ENCODE assay signal across 25 cellular contexts in the genomic region with DNA sequence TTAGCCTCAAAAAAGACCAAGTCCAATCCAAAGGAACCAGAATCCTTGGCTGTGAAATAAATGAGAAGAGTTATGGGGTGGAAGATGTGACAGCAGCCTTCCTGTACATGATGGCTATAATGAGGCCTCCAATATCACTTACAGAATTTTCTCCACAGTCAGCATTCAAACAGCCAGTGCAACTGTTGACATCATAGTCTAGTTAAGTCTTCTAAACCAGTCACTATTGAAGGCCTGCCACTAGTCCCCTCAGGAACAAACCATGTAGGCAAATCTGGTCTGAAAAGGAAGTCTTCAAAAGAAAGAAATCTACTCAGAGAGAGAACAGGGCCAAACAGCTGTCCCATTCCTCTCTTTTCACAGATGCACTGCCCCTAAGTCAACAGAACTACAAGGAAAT.
DNase-seq lines count a peak whose midpoint lies in the region; ATAC-seq, FAIRE-seq and TF ChIP-seq lines count a peak whose summit lies in the region.
"Had no signal": no experiment of that assay in that cellular context is flagged by ENCODE, and none has a peak within 500 bp of the region (broad histone marks: within the 10 kb centered on the region; RNA-seq: fewer than 3 reads in every experiment).

No MANE protein-coding gene starts in this region.

- FAIRE-seq in A549 (lab: Jason Lieb, UNC): no peak
- no peak for FAIRE-seq in K562 (lab: Jason Lieb, UNC)
- FAIRE-seq: A204.1, D721Med, GM12878, GM18507, H54 had no signal

- H2AFZ ChIP-seq in K562 (ENCODE audit: low read depth, low read length): no peak overlapping the region
- H2AFZ ChIP-seq: GM23338 had no signal

- no peaks in the 10 kb centered on the region for H3K79me2 ChIP-seq in K562 (ENCODE audit: control insufficient read depth, insufficient read depth, low read length)

- TF ChIP-seq POLR2A in A549 (IDR thresholded peaks at IDR 0.05; ENCODE audit: low read length) (no peak), K562 (conservative IDR thresholded peaks at IDR 0.05) (no peak), vagina (IDR thresholded peaks at IDR 0.05) (no peak)

- in situ Hi-C loops in K562 (cut with MboI): no loop called here

- ATAC-seq in A549 (no peak), K562 (no peak), right cardiac atrium (no peak)
- ATAC-seq: GM12878, GM23338 had no signal

- H3K27me3 ChIP-seq in K562 (ENCODE audit: control insufficient read depth in 2 of 2, insufficient read depth in 2 of 2, low read length in 2 of 2) (no peaks in the 10 kb centered on the region), right cardiac atrium (ENCODE audit: control insufficient read depth, insufficient read depth) (no peaks in the 10 kb centered on the region), vagina (no peaks in the 10 kb centered on the region)
- H3K27me3 ChIP-seq: BE2C; BLaER1 treated with 17β-estradiol and CSF1 and Interleukin-3, amounts not matched to agents 10 nM and 100 nM had no signal

- no peaks in the 10 kb centered on the region for H3K9me3 ChIP-seq in A549
- no peaks in the 10 kb centered on the region for H3K9me3 ChIP-seq in K562 (replicated peaks; ENCODE audit: control insufficient read depth, insufficient read depth, low read depth, low read length)
- H3K9me3 ChIP-seq in right cardiac atrium (ENCODE audit: control insufficient read depth, low read length): no peaks in the 10 kb centered on the region
- H3K9me3 ChIP-seq in vagina: no peaks in the 10 kb centered on the region
- H3K9me3 ChIP-seq: BE2C; BLaER1 treated with 17β-estradiol and CSF1 and Interleukin-3, amounts not matched to agents 10 nM and 100 nM; HAP-1 had no signal

- CTCF ChIA-PET in A549 (lab: Yijun Ruan, JAX) (interaction anchor here (0.6 to 3.6 kb wide), 2 partner anchors 11 to 21 kb away, joined by 3 to 18 read pairs; no protein-coding TSS in a partner anchor), K562 (lab: Yijun Ruan, JAX; ENCODE audit: low intra/inter-chr PET ratio) (interaction anchor here (0.7 kb wide), 1 partner anchor 1493 kb away, joined by 4 read pairs; no protein-coding TSS in a partner anchor)

- H3K9me3 Mint-ChIP-seq in progenitor cell of endocrine pancreas (ENCODE audit: low read depth): no peaks in the 10 kb centered on the region
- H3K9me3 Mint-ChIP-seq: CD4-positive, alpha-beta T cell; CD8-positive, alpha-beta memory T cell; GM23338; HFFc6 had no signal

- H3K4me3 ChIP-seq in A549 (no peak overlapping the region), K562 (no peak overlapping the region), right cardiac atrium (ENCODE audit: low read length) (no peak overlapping the region), vagina (no peak overlapping the region)
- H3K4me3 ChIP-seq: BLaER1 treated with 17β-estradiol and CSF1 and Interleukin-3, amounts not matched to agents 10 nM and 100 nM; GM12878; GM23338; HAP-1 had no signal

- H3K36me3 ChIP-seq in K562 (ENCODE audit: control insufficient read depth, insufficient read depth, low read length) (no peaks in the 10 kb centered on the region), vagina (no peaks in the 10 kb centered on the region)
- H3K36me3 ChIP-seq: BE2C; BLaER1 treated with 17β-estradiol and CSF1 and Interleukin-3, amounts not matched to agents 10 nM and 100 nM; HAP-1 had no signal

- H3K4me2 ChIP-seq in A549 (no peak overlapping the region), K562 (ENCODE audit: insufficient read depth, low read length) (no peak overlapping the region)
- H3K4me2 ChIP-seq: BLaER1 treated with 17β-estradiol and CSF1 and Interleukin-3, amounts not matched to agents 10 nM and 100 nM; GM23338 had no signal

- H3K36me3 Mint-ChIP-seq in progenitor cell of endocrine pancreas (ENCODE audit: insufficient read depth): peaks cover 11% of the 10 kb centered on the region
- H3K36me3 Mint-ChIP-seq: CD14-positive monocyte had no signal

- intact Hi-C loops in K562 (cut with micrococcal nuclease): no loop called here
- intact Hi-C loops in right cardiac atrium (cut with DNase I): no loop called here
- intact Hi-C loops in vagina (cut with DNase I): no loop called here

- no peak overlapping the region for H3K9ac ChIP-seq in K562 (ENCODE audit: insufficient read depth in 1 of 2, low read depth in 2 of 2, low read length in 2 of 2)
- H3K9ac ChIP-seq: BLaER1 treated with 17β-estradiol and CSF1 and Interleukin-3, amounts not matched to agents 10 nM and 100 nM had no signal

- no TSS peak for BruUV-seq in K562 (replicated peaks; lab: Mats Ljungman, UMichigan)

- H3K27ac ChIP-seq in A549: no peak overlapping the region; a peak in 1 of 6 replicates
- H3K27ac ChIP-seq in K562 (ENCODE audit: extremely low read depth, low read depth, low read length): no peak overlapping the region
- no peak overlapping the region for H3K27ac ChIP-seq in right cardiac atrium (ENCODE audit: low read length)
- no peak overlapping the region for H3K27ac ChIP-seq in vagina
- H3K27ac ChIP-seq: BLaER1 treated with 17β-estradiol and CSF1 and Interleukin-3, amounts not matched to agents 10 nM and 100 nM had no signal

- H3K27ac Mint-ChIP-seq in progenitor cell of endocrine pancreas: peak overlapping the region; percentile 20
- H3K27ac Mint-ChIP-seq: CD4-positive, alpha-beta T cell; CD8-positive, alpha-beta memory T cell; GM23338; HFFc6 had no signal

- H3K4me1 ChIP-seq in A549 (peaks cover 31% of the 10 kb centered on the region), K562 (replicated peaks in 1 of 2; ENCODE audit: control insufficient read depth in 2 of 2, insufficient read depth in 2 of 2, low read length in 2 of 2) (peaks cover 0 to 20% of the 10 kb centered on the region in 2 experiments; a peak in 3 of 5 replicates), right cardiac atrium (ENCODE audit: control insufficient read depth, insufficient read depth, low read length) (peaks cover 4% of the 10 kb centered on the region), vagina (peaks cover 10% of the 10 kb centered on the region)
- H3K4me1 ChIP-seq: BLaER1 treated with 17β-estradiol and CSF1 and Interleukin-3, amounts not matched to agents 10 nM and 100 nM had no signal

- DNase-seq in A549 (ENCODE audit: low read depth in 1 of 2, low spot score in 1 of 2) (no peak), K562 (ENCODE audit: extremely low read depth in 1 of 4, low spot score in 3 of 4) (no peak), progenitor cell of endocrine pancreas (ENCODE audit: low spot score, unreplicated experiment) (no peak), right cardiac atrium (no peak), NCI-H1436 (lab: John Stamatoyannopoulos, UW) (no peak), vagina (ENCODE audit: extremely low spot score in 2 of 2) (no peak)
- DNase-seq: ACHN; AML-193; BE2C; CD4-positive, alpha-beta T cell; CD8-positive, alpha-beta memory T cell; DMS 273 treated with DMSO at 0.1 percent for 48 hours; DMS79; EL; GDM1; HFFc6 had no signal

- TF ChIP-seq RAD21 in A549 (conservative IDR thresholded peaks at IDR 0.05 in 1 of 2, IDR thresholded peaks at IDR 0.05 in 1 of 2): no peak
- no peak for TF ChIP-seq RAD21 in K562 (CRISPR knock-in tag; conservative IDR thresholded peaks at IDR 0.05 in 1 of 2, IDR thresholded peaks at IDR 0.05 in 1 of 2)

- POLR2A ChIA-PET in A549 (lab: Yijun Ruan, JAX): no interaction called here
- POLR2A ChIA-PET in K562 (lab: Yijun Ruan, JAX): no interaction called here

- no peak overlapping the region for H3K4me3 Mint-ChIP-seq in progenitor cell of endocrine pancreas (ENCODE audit: low read depth)
- H3K4me3 Mint-ChIP-seq: CD14-positive monocyte; CD4-positive, alpha-beta T cell; CD8-positive, alpha-beta memory T cell; GM23338; HFFc6 had no signal

- peaks cover 18% of the 10 kb centered on the region for H3K4me1 Mint-ChIP-seq in progenitor cell of endocrine pancreas (ENCODE audit: low read depth)
- H3K4me1 Mint-ChIP-seq: CD14-positive monocyte; CD8-positive, alpha-beta memory T cell had no signal

- H4K20me1 ChIP-seq in K562 (replicated peaks; ENCODE audit: control insufficient read depth, insufficient read depth, low read length): no peaks in the 10 kb centered on the region
- H4K20me1 ChIP-seq: BLaER1 treated with 17β-estradiol and CSF1 and Interleukin-3, amounts not matched to agents 10 nM and 100 nM had no signal

- no peak for TF ChIP-seq CTCF in A549 (IDR thresholded peaks at IDR 0.05)
- TF ChIP-seq CTCF in K562 (IDR thresholded peaks at IDR 0.05 in 2 of 3, conservative IDR thresholded peaks at IDR 0.05 in 1 of 3; ENCODE audit: insufficient read depth in 2 of 3, low read depth in 1 of 3, low read length in 3 of 3): no peak
- TF ChIP-seq CTCF in progenitor cell of endocrine pancreas (IDR thresholded peaks at IDR 0.05; ENCODE audit: unreplicated experiment): no peak
- TF ChIP-seq CTCF in vagina (IDR thresholded peaks at IDR 0.05): no peak

- TF ChIP-seq EP300 in A549 (IDR thresholded peaks at IDR 0.05) (no peak), K562 (IDR thresholded peaks at IDR 0.05; ENCODE audit: low read length) (no peak)

- H3K27me3 Mint-ChIP-seq in progenitor cell of endocrine pancreas: no peaks in the 10 kb centered on the region
- H3K27me3 Mint-ChIP-seq: CD4-positive, alpha-beta T cell; CD8-positive, alpha-beta memory T cell had no signal

- H3K9me1 ChIP-seq in K562 (ENCODE audit: control insufficient read depth, insufficient read depth, low read length): no peaks in the 10 kb centered on the region

TF ChIP-seq in A549, 52 proteins besides CTCF, POLR2A, EP300 and RAD21:
- TF ChIP-seq CBX8 (IDR thresholded peaks at IDR 0.05): no peak
- TF ChIP-seq POLR2AphosphoS2 (conservative IDR thresholded peaks at IDR 0.05; ENCODE audit: low read length): no peak
- TF ChIP-seq MAFK (IDR thresholded peaks at IDR 0.05; ENCODE audit: partially characterized antibody): peak; percentile 23

TF ChIP-seq in K562, 482 proteins besides CTCF, POLR2A, EP300 and RAD21:
- TF ChIP-seq, protein P1, sequence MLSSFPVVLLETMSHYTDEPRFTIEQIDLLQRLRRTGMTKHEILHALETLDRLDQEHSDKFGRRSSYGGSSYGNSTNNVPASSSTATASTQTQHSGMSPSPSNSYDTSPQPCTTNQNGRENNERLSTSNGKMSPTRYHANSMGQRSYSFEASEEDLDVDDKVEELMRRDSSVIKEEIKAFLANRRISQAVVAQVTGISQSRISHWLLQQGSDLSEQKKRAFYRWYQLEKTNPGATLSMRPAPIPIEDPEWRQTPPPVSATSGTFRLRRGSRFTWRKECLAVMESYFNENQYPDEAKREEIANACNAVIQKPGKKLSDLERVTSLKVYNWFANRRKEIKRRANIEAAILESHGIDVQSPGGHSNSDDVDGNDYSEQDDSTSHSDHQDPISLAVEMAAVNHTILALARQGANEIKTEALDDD (IDR thresholded peaks at IDR 0.05): peak; percentile 43; the same call in 1 of the 2 replicates
- TF ChIP-seq ZNF79 (CRISPR knock-in tag; IDR thresholded peaks at IDR 0.05; ENCODE audit: low read depth): no peak
- TF ChIP-seq ZNF316 (IDR thresholded peaks at IDR 0.05): 0 out of 2 replicates have a peak, but pooled peaks have one; percentile 7
